17 cellular contexts compared by ENCODE assay signal in genomic region chr20:59864726-59865125, GRCh38.
A peak's percentile ranks its signal among the peaks of the same experiment; 100 is the strongest.
DNase-seq lines count a peak whose midpoint lies in the region; ATAC-seq and TF ChIP-seq lines count a peak whose summit lies in the region.
"Had no signal": no experiment of that assay in that cellular context is flagged by ENCODE, and none has a peak within 500 bp of the region (broad histone marks: within the 10 kb centered on the region; RNA-seq: fewer than 3 reads in every experiment).

No MANE protein-coding gene starts in this region.

- CTCF ChIA-PET in Caco-2 (lab: Charles Lee) = interaction anchor here (0.7 to 1.4 kb wide), 5 partner anchors 15 to 81 kb away, joined by 3 to 8 read pairs (median 5); partner anchors contain the start of genes FAM217B, PPP1R3D and SYCP2
- CTCF ChIA-PET in HEK293 (lab: Yijun Ruan, JAX) = interaction anchor here (0.6 to 2.2 kb wide), 2 partner anchors 15 to 341 kb away, joined by 4 to 12 read pairs; no protein-coding TSS in a partner anchor

- no peak for TF ChIP-seq CTCF in Caco-2 (IDR thresholded peaks at IDR 0.05; ENCODE audit: insufficient read depth in 1 of 2, low read depth in 1 of 2, low read length in 1 of 2, severe bottlenecking in 1 of 2, unreplicated experiment in 1 of 2)
- TF ChIP-seq CTCF in HEK293 (tag by site-specific recombination; IDR thresholded peaks at IDR 0.05) = no peak
- TF ChIP-seq CTCF in fibroblast of villous mesenchyme (IDR thresholded peaks at IDR 0.05; ENCODE audit: insufficient read depth, low read depth, low read length) = no peak
- no peak for TF ChIP-seq CTCF in suprapubic skin (IDR thresholded peaks at IDR 0.05)

- peaks cover 3% of the 10 kb centered on the region for H3K27me3 Mint-ChIP-seq in Caco-2 (ENCODE audit: insufficient read depth, unreplicated experiment)

- no TSS peak for BruUV-seq in Caco-2 (replicated peaks; lab: Mats Ljungman, UMichigan)

- H3K4me1 Mint-ChIP-seq in Caco-2 (ENCODE audit: low read depth, unreplicated experiment) = peaks cover 8% of the 10 kb centered on the region
- H3K4me1 Mint-ChIP-seq: CD4-positive, alpha-beta memory T cell had no signal

- TF ChIP-seq EP300 in suprapubic skin (IDR thresholded peaks at IDR 0.05) = no peak

- no peak for TF ChIP-seq POLR2A in suprapubic skin (IDR thresholded peaks at IDR 0.05)

- peak overlapping the region; percentile 23 for H3K4me3 Mint-ChIP-seq in Caco-2 (ENCODE audit: unreplicated experiment)
- H3K4me3 Mint-ChIP-seq: CD4-positive, alpha-beta memory T cell; HFFc6 had no signal

- POLR2A ChIA-PET in Caco-2 (lab: Charles Lee) = interaction anchor here (0.6 to 1.1 kb wide), 2 partner anchors 56 to 75 kb away, joined by 3 to 5 read pairs; partner anchors contain the start of genes FAM217B and PPP1R3D
- POLR2A ChIA-PET in HEK293 (lab: Yijun Ruan, JAX) = no interaction called here

- no peaks in the 10 kb centered on the region for H3K9me3 Mint-ChIP-seq in Caco-2 (ENCODE audit: unreplicated experiment)
- H3K9me3 Mint-ChIP-seq: CD4-positive, alpha-beta memory T cell had no signal

- no peak overlapping the region for H3K4me3 ChIP-seq in Caco-2 (ENCODE audit: low read depth, low read length)
- H3K4me3 ChIP-seq in HEK293 (ENCODE audit: low read depth, low read length) = no peak overlapping the region
- H3K4me3 ChIP-seq in fibroblast of villous mesenchyme (ENCODE audit: low read depth, low read length) = no peak overlapping the region
- H3K4me3 ChIP-seq in suprapubic skin = no peak overlapping the region
- H3K4me3 ChIP-seq: GM23248 had no signal

- H3K36me3 Mint-ChIP-seq in Caco-2 (ENCODE audit: insufficient read depth, unreplicated experiment) = peaks cover 26% of the 10 kb centered on the region

- no peak overlapping the region for H3K27ac ChIP-seq in HEK293 (ENCODE audit: extremely low read depth, low read depth, low read length)
- H3K27ac ChIP-seq in suprapubic skin = no peak overlapping the region
- H3K27ac ChIP-seq: GM23248 had no signal

- H3K9me3 ChIP-seq in Caco-2 (no peaks in the 10 kb centered on the region; the same call in 1 of the 2 replicates), HEK293 (ENCODE audit: control insufficient read depth, insufficient read depth, low read depth, low read length) (no peaks in the 10 kb centered on the region), suprapubic skin (no peaks in the 10 kb centered on the region)

- H3K27ac Mint-ChIP-seq in Caco-2 (ENCODE audit: unreplicated experiment) = no peak overlapping the region
- H3K27ac Mint-ChIP-seq: CD4-positive, alpha-beta memory T cell; HFFc6 had no signal

- 0 out of 2 replicates have a peak, but pooled peaks cover 1% of the 10 kb centered on the region for H3K36me3 ChIP-seq in Caco-2 (ENCODE audit: control insufficient read depth, insufficient read depth, low read length)
- no peaks in the 10 kb centered on the region for H3K36me3 ChIP-seq in HEK293 (ENCODE audit: control insufficient read depth in 2 of 2, insufficient read depth in 1 of 2, low read length in 2 of 2)
- no peaks in the 10 kb centered on the region for H3K36me3 ChIP-seq in suprapubic skin

- intact Hi-C loops in Caco-2 (cut with micrococcal nuclease; ENCODE audit: unreplicated experiment) (loop anchor here (2.0 kb wide), 2 partner anchors 26 to 76 kb away; partner anchors contain the start of genes FAM217B and PPP1R3D), cardiac septum (cut with DNase I) (no loop called here)

- DNase-seq in Caco-2 = peak; percentile 77 to 84
- peak; percentile 26 for DNase-seq in SK-N-DZ (ENCODE audit: low spot score)
- DNase-seq in fibroblast of villous mesenchyme (ENCODE audit: low read depth) = peak; percentile 1
- DNase-seq in suprapubic skin (ENCODE audit: low spot score in 2 of 2) = no peak
- DNase-seq in cardiac septum (ENCODE audit: low spot score) = no peak
- no peak for DNase-seq in NK-92 (lab: John Stamatoyannopoulos, UW; ENCODE audit: unreplicated experiment)
- DNase-seq: C1 segment of cervical spinal cord; CD4-positive, alpha-beta memory T cell; COR-L47; DMS153; DND-41; GM23248; H7; HCEC 1CT; HFFc6 had no signal

- H3K4me1 ChIP-seq in Caco-2 (peaks cover 15% of the 10 kb centered on the region), HEK293 (ENCODE audit: control insufficient read depth, insufficient read depth, low read length) (peaks cover 10% of the 10 kb centered on the region), suprapubic skin (no peaks in the 10 kb centered on the region)

- no peaks in the 10 kb centered on the region for H3K27me3 ChIP-seq in Caco-2 (replicated peaks; ENCODE audit: control insufficient read depth, insufficient read depth, low read length)
- H3K27me3 ChIP-seq in suprapubic skin = no peaks in the 10 kb centered on the region

- no peak for ATAC-seq in GM18502 (IDR thresholded peaks at IDR 0.05; ENCODE audit: poor library complexity, unreplicated experiment)

- WGBS in suprapubic skin = 96% methylated on average over 1 of the region's 1 CpG

TF ChIP-seq in HEK293, 187 proteins besides CTCF, POLR2A, EP300 and RAD21:
- TF ChIP-seq PBX3 (CRISPR knock-in tag; IDR thresholded peaks at IDR 0.05) (no peak), ZNF623 (tag by site-specific recombination; IDR thresholded peaks at IDR 0.05) (no peak), ZNF423 (tag by site-specific recombination; IDR thresholded peaks at IDR 0.05) (no peak), ZSCAN18 (tag by site-specific recombination; IDR thresholded peaks at IDR 0.05) (no peak), TCF7L2 (IDR thresholded peaks at IDR 0.05; ENCODE audit: borderline replicate concordance, low read depth, low read length) (0 out of 2 replicates have a peak, but pooled peaks have one; percentile 41), REST (tag by site-specific recombination; IDR thresholded peaks at IDR 0.05) (no peak)

Comparison
In these comparisons a context has a peak if more than half of its experiments do, and no peak if none do; other contexts are left out.
1. DNase-seq: peak in Caco-2 (2 of 2), SK-N-DZ (single experiment) and fibroblast of villous mesenchyme (single experiment); none in suprapubic skin (0 of 2), cardiac septum (single experiment) and NK-92 (single experiment).